In the genomic region with DNA sequence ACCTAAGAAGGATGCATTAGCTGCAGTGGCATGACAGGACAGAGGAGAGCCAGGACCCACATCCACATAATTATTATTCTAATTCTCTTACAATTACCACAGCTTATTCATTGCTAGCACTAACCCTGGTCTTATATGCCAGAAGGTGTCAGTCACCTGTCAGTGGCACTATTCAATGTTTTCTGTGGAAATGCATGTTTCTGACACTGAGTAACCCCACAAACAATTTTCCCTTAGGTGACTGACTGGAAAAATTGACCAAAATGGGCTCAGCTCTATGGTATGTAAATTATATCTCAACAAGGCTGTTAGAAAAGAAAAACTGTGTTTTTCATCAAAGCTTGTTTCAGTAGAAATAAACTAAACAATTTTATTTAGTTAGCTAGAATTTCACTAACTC, we compare ENCODE assay signal across 2 cellular contexts.
TF ChIP-seq lines count a peak whose summit lies in the region.

No MANE protein-coding gene starts in this region.

TF ChIP-seq in neural cell, 6 proteins besides CTCF, POLR2A, EP300 and RAD21 (continued from another document):
- TF ChIP-seq, protein P1, sequence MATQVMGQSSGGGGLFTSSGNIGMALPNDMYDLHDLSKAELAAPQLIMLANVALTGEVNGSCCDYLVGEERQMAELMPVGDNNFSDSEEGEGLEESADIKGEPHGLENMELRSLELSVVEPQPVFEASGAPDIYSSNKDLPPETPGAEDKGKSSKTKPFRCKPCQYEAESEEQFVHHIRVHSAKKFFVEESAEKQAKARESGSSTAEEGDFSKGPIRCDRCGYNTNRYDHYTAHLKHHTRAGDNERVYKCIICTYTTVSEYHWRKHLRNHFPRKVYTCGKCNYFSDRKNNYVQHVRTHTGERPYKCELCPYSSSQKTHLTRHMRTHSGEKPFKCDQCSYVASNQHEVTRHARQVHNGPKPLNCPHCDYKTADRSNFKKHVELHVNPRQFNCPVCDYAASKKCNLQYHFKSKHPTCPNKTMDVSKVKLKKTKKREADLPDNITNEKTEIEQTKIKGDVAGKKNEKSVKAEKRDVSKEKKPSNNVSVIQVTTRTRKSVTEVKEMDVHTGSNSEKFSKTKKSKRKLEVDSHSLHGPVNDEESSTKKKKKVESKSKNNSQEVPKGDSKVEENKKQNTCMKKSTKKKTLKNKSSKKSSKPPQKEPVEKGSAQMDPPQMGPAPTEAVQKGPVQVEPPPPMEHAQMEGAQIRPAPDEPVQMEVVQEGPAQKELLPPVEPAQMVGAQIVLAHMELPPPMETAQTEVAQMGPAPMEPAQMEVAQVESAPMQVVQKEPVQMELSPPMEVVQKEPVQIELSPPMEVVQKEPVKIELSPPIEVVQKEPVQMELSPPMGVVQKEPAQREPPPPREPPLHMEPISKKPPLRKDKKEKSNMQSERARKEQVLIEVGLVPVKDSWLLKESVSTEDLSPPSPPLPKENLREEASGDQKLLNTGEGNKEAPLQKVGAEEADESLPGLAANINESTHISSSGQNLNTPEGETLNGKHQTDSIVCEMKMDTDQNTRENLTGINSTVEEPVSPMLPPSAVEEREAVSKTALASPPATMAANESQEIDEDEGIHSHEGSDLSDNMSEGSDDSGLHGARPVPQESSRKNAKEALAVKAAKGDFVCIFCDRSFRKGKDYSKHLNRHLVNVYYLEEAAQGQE (IDR thresholded peaks at IDR 0.05; ENCODE audit: borderline replicate concordance), result no peak

TF ChIP-seq in SK-N-SH treated with all-trans-retinoic acid at 6 μM for 48 hours, 23 proteins besides CTCF, POLR2A, EP300 and RAD21 (continued from another document):
- TF ChIP-seq, protein P2, sequence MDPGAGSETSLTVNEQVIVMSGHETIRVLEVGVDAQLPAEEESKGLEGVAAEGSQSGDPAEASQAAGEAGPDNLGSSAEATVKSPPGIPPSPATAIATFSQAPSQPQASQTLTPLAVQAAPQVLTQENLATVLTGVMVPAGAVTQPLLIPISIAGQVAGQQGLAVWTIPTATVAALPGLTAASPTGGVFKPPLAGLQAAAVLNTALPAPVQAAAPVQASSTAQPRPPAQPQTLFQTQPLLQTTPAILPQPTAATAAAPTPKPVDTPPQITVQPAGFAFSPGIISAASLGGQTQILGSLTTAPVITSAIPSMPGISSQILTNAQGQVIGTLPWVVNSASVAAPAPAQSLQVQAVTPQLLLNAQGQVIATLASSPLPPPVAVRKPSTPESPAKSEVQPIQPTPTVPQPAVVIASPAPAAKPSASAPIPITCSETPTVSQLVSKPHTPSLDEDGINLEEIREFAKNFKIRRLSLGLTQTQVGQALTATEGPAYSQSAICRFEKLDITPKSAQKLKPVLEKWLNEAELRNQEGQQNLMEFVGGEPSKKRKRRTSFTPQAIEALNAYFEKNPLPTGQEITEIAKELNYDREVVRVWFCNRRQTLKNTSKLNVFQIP (CRISPR knock-in tag; IDR thresholded peaks at IDR 0.05; ENCODE audit: borderline replicate concordance, low read depth), result no peak
- TF ChIP-seq TCF4 (CRISPR knock-in tag; IDR thresholded peaks at IDR 0.05; ENCODE audit: borderline replicate concordance), result no peak
- TF ChIP-seq, protein P3, sequence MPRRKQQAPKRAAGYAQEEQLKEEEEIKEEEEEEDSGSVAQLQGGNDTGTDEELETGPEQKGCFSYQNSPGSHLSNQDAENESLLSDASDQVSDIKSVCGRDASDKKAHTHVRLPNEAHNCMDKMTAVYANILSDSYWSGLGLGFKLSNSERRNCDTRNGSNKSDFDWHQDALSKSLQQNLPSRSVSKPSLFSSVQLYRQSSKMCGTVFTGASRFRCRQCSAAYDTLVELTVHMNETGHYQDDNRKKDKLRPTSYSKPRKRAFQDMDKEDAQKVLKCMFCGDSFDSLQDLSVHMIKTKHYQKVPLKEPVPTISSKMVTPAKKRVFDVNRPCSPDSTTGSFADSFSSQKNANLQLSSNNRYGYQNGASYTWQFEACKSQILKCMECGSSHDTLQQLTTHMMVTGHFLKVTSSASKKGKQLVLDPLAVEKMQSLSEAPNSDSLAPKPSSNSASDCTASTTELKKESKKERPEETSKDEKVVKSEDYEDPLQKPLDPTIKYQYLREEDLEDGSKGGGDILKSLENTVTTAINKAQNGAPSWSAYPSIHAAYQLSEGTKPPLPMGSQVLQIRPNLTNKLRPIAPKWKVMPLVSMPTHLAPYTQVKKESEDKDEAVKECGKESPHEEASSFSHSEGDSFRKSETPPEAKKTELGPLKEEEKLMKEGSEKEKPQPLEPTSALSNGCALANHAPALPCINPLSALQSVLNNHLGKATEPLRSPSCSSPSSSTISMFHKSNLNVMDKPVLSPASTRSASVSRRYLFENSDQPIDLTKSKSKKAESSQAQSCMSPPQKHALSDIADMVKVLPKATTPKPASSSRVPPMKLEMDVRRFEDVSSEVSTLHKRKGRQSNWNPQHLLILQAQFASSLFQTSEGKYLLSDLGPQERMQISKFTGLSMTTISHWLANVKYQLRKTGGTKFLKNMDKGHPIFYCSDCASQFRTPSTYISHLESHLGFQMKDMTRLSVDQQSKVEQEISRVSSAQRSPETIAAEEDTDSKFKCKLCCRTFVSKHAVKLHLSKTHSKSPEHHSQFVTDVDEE (CRISPR knock-in tag; IDR thresholded peaks at IDR 0.05), result no peak
- TF ChIP-seq, protein P4, sequence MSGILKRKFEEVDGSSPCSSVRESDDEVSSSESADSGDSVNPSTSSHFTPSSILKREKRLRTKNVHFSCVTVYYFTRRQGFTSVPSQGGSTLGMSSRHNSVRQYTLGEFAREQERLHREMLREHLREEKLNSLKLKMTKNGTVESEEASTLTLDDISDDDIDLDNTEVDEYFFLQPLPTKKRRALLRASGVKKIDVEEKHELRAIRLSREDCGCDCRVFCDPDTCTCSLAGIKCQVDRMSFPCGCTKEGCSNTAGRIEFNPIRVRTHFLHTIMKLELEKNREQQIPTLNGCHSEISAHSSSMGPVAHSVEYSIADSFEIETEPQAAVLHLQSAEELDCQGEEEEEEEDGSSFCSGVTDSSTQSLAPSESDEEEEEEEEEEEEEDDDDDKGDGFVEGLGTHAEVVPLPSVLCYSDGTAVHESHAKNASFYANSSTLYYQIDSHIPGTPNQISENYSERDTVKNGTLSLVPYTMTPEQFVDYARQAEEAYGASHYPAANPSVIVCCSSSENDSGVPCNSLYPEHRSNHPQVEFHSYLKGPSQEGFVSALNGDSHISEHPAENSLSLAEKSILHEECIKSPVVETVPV (CRISPR knock-in tag; IDR thresholded peaks at IDR 0.05), result no peak
- no peak for TF ChIP-seq ISL1 (CRISPR knock-in tag; IDR thresholded peaks at IDR 0.05)
- no peak for TF ChIP-seq ZC3H10 (CRISPR knock-in tag; IDR thresholded peaks at IDR 0.05)
- TF ChIP-seq TOX (CRISPR knock-in tag; IDR thresholded peaks at IDR 0.05; ENCODE audit: borderline replicate concordance), result no peak
- TF ChIP-seq BACH2 (CRISPR knock-in tag; IDR thresholded peaks at IDR 0.05; ENCODE audit: borderline replicate concordance), result no peak
- TF ChIP-seq, protein P5, sequence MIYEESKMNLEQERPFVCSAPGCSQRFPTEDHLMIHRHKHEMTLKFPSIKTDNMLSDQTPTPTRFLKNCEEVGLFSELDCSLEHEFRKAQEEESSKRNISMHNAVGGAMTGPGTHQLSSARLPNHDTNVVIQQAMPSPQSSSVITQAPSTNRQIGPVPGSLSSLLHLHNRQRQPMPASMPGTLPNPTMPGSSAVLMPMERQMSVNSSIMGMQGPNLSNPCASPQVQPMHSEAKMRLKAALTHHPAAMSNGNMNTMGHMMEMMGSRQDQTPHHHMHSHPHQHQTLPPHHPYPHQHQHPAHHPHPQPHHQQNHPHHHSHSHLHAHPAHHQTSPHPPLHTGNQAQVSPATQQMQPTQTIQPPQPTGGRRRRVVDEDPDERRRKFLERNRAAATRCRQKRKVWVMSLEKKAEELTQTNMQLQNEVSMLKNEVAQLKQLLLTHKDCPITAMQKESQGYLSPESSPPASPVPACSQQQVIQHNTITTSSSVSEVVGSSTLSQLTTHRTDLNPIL (CRISPR knock-in tag; IDR thresholded peaks at IDR 0.05; ENCODE audit: low read depth), result no peak
- no peak for TF ChIP-seq SNAI2 (CRISPR knock-in tag; IDR thresholded peaks at IDR 0.05)
- TF ChIP-seq RARB (CRISPR knock-in tag; IDR thresholded peaks at IDR 0.05), result no peak
- TF ChIP-seq, protein P6, sequence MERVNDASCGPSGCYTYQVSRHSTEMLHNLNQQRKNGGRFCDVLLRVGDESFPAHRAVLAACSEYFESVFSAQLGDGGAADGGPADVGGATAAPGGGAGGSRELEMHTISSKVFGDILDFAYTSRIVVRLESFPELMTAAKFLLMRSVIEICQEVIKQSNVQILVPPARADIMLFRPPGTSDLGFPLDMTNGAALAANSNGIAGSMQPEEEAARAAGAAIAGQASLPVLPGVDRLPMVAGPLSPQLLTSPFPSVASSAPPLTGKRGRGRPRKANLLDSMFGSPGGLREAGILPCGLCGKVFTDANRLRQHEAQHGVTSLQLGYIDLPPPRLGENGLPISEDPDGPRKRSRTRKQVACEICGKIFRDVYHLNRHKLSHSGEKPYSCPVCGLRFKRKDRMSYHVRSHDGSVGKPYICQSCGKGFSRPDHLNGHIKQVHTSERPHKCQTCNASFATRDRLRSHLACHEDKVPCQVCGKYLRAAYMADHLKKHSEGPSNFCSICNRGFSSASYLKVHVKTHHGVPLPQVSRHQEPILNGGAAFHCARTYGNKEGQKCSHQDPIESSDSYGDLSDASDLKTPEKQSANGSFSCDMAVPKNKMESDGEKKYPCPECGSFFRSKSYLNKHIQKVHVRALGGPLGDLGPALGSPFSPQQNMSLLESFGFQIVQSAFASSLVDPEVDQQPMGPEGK (CRISPR knock-in tag; IDR thresholded peaks at IDR 0.05; ENCODE audit: borderline replicate concordance), result no peak
- TF ChIP-seq ZNF70 (CRISPR knock-in tag; IDR thresholded peaks at IDR 0.05), result no peak
